ENCODE assay signal across 7 cellular contexts in the genomic region with DNA sequence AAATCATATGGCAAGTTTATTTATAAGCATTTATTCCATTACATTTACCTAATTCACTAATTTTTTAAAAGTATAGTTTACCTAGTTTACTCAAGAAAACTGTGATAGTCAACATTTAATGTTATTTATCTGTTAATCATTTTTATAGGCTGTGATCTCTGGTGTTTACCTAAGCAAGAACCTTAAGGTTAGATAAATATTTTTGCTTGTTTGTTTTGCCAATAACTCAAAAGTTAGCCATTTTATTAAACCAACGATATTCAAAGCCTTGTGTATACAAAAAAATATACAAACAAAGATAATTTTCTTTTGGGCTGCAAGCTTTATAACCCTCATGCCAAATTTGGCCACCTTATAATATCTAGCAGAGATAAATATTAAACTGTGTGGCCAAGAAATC.
"Had no signal": no experiment of that assay in that cellular context is flagged by ENCODE, and none has a peak within 500 bp of the region (broad histone marks: within the 10 kb centered on the region; RNA-seq: fewer than 3 reads in every experiment).

No MANE protein-coding gene starts in this region.

- H3K4me3 ChIP-seq: GM12878 had no signal

- ATAC-seq: GM12878 had no signal

- DNase-seq: GDM1, GF-D8 had no signal

- FAIRE-seq: GM12878, GM12891, GM12892, GM18507, GM19239 had no signal
